Comparison of ENCODE assay signal across 2 cellular contexts in the genomic region with DNA sequence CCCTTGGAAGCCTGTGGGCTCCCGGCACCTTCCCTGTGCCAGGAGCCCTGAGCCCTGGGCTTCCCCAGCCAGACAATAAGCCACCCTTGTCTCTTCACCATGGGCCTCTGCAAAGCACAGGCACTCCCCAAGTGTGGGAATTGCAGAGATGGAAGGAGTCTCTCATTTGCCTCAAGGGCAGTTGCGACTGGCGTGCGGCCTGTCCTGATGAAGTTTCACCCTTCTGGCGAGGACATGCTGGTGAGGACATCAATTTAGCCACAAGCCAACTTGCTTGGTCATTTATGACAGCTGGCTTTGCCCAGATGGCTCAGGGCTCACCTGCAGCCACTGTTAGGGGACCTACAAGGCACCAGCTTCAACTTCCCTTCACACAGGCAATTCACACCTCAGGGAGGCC.
TF ChIP-seq lines count a peak whose summit lies in the region.

No MANE protein-coding gene starts in this region.

TF ChIP-seq in A549, 52 proteins besides CTCF, POLR2A, EP300 and RAD21 (continued from another document):
- TF ChIP-seq, protein P1, sequence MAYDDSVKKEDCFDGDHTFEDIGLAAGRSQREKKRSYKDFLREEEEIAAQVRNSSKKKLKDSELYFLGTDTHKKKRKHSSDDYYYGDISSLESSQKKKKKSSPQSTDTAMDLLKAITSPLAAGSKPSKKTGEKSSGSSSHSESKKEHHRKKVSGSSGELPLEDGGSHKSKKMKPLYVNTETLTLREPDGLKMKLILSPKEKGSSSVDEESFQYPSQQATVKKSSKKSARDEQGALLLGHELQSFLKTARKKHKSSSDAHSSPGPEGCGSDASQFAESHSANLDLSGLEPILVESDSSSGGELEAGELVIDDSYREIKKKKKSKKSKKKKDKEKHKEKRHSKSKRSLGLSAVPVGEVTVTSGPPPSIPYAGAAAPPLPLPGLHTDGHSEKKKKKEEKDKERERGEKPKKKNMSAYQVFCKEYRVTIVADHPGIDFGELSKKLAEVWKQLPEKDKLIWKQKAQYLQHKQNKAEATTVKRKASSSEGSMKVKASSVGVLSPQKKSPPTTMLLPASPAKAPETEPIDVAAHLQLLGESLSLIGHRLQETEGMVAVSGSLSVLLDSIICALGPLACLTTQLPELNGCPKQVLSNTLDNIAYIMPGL (CRISPR knock-in tag; IDR thresholded peaks at IDR 0.05; ENCODE audit: borderline replicate concordance) = no peak
- TF ChIP-seq ZC3H11A (IDR thresholded peaks at IDR 0.05) (no peak), SREBF2 (IDR thresholded peaks at IDR 0.05) (no peak), FOXS1 (CRISPR knock-in tag; IDR thresholded peaks at IDR 0.05) (no peak), HEYL (CRISPR knock-in tag; IDR thresholded peaks at IDR 0.05) (no peak)
- TF ChIP-seq, protein P2, sequence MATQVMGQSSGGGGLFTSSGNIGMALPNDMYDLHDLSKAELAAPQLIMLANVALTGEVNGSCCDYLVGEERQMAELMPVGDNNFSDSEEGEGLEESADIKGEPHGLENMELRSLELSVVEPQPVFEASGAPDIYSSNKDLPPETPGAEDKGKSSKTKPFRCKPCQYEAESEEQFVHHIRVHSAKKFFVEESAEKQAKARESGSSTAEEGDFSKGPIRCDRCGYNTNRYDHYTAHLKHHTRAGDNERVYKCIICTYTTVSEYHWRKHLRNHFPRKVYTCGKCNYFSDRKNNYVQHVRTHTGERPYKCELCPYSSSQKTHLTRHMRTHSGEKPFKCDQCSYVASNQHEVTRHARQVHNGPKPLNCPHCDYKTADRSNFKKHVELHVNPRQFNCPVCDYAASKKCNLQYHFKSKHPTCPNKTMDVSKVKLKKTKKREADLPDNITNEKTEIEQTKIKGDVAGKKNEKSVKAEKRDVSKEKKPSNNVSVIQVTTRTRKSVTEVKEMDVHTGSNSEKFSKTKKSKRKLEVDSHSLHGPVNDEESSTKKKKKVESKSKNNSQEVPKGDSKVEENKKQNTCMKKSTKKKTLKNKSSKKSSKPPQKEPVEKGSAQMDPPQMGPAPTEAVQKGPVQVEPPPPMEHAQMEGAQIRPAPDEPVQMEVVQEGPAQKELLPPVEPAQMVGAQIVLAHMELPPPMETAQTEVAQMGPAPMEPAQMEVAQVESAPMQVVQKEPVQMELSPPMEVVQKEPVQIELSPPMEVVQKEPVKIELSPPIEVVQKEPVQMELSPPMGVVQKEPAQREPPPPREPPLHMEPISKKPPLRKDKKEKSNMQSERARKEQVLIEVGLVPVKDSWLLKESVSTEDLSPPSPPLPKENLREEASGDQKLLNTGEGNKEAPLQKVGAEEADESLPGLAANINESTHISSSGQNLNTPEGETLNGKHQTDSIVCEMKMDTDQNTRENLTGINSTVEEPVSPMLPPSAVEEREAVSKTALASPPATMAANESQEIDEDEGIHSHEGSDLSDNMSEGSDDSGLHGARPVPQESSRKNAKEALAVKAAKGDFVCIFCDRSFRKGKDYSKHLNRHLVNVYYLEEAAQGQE (IDR thresholded peaks at IDR 0.05) = no peak

TF ChIP-seq in HEK293, 187 proteins besides CTCF, POLR2A, EP300 and RAD21 (continued from another document):
- no peak for TF ChIP-seq ZNF792 (tag by site-specific recombination; IDR thresholded peaks at IDR 0.05)
- no peak for TF ChIP-seq GLIS1 (tag by site-specific recombination; IDR thresholded peaks at IDR 0.05)
- TF ChIP-seq, protein P3, sequence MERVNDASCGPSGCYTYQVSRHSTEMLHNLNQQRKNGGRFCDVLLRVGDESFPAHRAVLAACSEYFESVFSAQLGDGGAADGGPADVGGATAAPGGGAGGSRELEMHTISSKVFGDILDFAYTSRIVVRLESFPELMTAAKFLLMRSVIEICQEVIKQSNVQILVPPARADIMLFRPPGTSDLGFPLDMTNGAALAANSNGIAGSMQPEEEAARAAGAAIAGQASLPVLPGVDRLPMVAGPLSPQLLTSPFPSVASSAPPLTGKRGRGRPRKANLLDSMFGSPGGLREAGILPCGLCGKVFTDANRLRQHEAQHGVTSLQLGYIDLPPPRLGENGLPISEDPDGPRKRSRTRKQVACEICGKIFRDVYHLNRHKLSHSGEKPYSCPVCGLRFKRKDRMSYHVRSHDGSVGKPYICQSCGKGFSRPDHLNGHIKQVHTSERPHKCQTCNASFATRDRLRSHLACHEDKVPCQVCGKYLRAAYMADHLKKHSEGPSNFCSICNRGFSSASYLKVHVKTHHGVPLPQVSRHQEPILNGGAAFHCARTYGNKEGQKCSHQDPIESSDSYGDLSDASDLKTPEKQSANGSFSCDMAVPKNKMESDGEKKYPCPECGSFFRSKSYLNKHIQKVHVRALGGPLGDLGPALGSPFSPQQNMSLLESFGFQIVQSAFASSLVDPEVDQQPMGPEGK (tag by site-specific recombination; IDR thresholded peaks at IDR 0.05) = no peak
- no peak for TF ChIP-seq ZNF677 (tag by site-specific recombination; IDR thresholded peaks at IDR 0.05)
- no peak for TF ChIP-seq HOXD13 (CRISPR knock-in tag; IDR thresholded peaks at IDR 0.05; ENCODE audit: borderline replicate concordance)
- TF ChIP-seq ZNF555 (tag by site-specific recombination; conservative IDR thresholded peaks at IDR 0.05) = no peak
- no peak for TF ChIP-seq ZSCAN30 (tag by site-specific recombination; IDR thresholded peaks at IDR 0.05)
- TF ChIP-seq, protein P4, sequence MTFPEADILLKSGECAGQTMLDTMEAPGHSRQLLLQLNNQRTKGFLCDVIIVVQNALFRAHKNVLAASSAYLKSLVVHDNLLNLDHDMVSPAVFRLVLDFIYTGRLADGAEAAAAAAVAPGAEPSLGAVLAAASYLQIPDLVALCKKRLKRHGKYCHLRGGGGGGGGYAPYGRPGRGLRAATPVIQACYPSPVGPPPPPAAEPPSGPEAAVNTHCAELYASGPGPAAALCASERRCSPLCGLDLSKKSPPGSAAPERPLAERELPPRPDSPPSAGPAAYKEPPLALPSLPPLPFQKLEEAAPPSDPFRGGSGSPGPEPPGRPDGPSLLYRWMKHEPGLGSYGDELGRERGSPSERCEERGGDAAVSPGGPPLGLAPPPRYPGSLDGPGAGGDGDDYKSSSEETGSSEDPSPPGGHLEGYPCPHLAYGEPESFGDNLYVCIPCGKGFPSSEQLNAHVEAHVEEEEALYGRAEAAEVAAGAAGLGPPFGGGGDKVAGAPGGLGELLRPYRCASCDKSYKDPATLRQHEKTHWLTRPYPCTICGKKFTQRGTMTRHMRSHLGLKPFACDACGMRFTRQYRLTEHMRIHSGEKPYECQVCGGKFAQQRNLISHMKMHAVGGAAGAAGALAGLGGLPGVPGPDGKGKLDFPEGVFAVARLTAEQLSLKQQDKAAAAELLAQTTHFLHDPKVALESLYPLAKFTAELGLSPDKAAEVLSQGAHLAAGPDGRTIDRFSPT (tag by site-specific recombination; IDR thresholded peaks at IDR 0.05) = no peak
- no peak for TF ChIP-seq ZNF221 (tag by site-specific recombination; IDR thresholded peaks at IDR 0.05; ENCODE audit: borderline replicate concordance)
- no peak for TF ChIP-seq ZNF133 (tag by site-specific recombination; IDR thresholded peaks at IDR 0.05)
- TF ChIP-seq ZNF48 (tag by site-specific recombination; IDR thresholded peaks at IDR 0.05) = no peak
